Comparison of ENCODE assay signal across 1 cellular context in genomic region chr19:5460748-5461147, GRCh38.
A peak's percentile ranks its signal among the peaks of the same experiment; 100 is the strongest.
TF ChIP-seq lines count a peak whose summit lies in the region.

No MANE protein-coding gene starts in this region.

TF ChIP-seq in K562, 482 proteins besides CTCF, POLR2A, EP300 and RAD21 (continued from another document):
- TF ChIP-seq, protein P1, sequence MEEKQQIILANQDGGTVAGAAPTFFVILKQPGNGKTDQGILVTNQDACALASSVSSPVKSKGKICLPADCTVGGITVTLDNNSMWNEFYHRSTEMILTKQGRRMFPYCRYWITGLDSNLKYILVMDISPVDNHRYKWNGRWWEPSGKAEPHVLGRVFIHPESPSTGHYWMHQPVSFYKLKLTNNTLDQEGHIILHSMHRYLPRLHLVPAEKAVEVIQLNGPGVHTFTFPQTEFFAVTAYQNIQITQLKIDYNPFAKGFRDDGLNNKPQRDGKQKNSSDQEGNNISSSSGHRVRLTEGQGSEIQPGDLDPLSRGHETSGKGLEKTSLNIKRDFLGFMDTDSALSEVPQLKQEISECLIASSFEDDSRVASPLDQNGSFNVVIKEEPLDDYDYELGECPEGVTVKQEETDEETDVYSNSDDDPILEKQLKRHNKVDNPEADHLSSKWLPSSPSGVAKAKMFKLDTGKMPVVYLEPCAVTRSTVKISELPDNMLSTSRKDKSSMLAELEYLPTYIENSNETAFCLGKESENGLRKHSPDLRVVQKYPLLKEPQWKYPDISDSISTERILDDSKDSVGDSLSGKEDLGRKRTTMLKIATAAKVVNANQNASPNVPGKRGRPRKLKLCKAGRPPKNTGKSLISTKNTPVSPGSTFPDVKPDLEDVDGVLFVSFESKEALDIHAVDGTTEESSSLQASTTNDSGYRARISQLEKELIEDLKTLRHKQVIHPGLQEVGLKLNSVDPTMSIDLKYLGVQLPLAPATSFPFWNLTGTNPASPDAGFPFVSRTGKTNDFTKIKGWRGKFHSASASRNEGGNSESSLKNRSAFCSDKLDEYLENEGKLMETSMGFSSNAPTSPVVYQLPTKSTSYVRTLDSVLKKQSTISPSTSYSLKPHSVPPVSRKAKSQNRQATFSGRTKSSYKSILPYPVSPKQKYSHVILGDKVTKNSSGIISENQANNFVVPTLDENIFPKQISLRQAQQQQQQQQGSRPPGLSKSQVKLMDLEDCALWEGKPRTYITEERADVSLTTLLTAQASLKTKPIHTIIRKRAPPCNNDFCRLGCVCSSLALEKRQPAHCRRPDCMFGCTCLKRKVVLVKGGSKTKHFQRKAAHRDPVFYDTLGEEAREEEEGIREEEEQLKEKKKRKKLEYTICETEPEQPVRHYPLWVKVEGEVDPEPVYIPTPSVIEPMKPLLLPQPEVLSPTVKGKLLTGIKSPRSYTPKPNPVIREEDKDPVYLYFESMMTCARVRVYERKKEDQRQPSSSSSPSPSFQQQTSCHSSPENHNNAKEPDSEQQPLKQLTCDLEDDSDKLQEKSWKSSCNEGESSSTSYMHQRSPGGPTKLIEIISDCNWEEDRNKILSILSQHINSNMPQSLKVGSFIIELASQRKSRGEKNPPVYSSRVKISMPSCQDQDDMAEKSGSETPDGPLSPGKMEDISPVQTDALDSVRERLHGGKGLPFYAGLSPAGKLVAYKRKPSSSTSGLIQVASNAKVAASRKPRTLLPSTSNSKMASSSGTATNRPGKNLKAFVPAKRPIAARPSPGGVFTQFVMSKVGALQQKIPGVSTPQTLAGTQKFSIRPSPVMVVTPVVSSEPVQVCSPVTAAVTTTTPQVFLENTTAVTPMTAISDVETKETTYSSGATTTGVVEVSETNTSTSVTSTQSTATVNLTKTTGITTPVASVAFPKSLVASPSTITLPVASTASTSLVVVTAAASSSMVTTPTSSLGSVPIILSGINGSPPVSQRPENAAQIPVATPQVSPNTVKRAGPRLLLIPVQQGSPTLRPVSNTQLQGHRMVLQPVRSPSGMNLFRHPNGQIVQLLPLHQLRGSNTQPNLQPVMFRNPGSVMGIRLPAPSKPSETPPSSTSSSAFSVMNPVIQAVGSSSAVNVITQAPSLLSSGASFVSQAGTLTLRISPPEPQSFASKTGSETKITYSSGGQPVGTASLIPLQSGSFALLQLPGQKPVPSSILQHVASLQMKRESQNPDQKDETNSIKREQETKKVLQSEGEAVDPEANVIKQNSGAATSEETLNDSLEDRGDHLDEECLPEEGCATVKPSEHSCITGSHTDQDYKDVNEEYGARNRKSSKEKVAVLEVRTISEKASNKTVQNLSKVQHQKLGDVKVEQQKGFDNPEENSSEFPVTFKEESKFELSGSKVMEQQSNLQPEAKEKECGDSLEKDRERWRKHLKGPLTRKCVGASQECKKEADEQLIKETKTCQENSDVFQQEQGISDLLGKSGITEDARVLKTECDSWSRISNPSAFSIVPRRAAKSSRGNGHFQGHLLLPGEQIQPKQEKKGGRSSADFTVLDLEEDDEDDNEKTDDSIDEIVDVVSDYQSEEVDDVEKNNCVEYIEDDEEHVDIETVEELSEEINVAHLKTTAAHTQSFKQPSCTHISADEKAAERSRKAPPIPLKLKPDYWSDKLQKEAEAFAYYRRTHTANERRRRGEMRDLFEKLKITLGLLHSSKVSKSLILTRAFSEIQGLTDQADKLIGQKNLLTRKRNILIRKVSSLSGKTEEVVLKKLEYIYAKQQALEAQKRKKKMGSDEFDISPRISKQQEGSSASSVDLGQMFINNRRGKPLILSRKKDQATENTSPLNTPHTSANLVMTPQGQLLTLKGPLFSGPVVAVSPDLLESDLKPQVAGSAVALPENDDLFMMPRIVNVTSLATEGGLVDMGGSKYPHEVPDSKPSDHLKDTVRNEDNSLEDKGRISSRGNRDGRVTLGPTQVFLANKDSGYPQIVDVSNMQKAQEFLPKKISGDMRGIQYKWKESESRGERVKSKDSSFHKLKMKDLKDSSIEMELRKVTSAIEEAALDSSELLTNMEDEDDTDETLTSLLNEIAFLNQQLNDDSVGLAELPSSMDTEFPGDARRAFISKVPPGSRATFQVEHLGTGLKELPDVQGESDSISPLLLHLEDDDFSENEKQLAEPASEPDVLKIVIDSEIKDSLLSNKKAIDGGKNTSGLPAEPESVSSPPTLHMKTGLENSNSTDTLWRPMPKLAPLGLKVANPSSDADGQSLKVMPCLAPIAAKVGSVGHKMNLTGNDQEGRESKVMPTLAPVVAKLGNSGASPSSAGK (IDR thresholded peaks at IDR 0.05): peak; percentile 56
- TF ChIP-seq PHF20 (IDR thresholded peaks at IDR 0.05; ENCODE audit: partially characterized antibody): no peak
- TF ChIP-seq ZNF449 (CRISPR knock-in tag; IDR thresholded peaks at IDR 0.05): no peak
- no peak for TF ChIP-seq CBFB (CRISPR knock-in tag; IDR thresholded peaks at IDR 0.05)
- TF ChIP-seq, protein P2, sequence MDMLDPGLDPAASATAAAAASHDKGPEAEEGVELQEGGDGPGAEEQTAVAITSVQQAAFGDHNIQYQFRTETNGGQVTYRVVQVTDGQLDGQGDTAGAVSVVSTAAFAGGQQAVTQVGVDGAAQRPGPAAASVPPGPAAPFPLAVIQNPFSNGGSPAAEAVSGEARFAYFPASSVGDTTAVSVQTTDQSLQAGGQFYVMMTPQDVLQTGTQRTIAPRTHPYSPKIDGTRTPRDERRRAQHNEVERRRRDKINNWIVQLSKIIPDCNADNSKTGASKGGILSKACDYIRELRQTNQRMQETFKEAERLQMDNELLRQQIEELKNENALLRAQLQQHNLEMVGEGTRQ (CRISPR knock-in tag; IDR thresholded peaks at IDR 0.05): peak; percentile 91
- no peak for TF ChIP-seq TCF15 (CRISPR knock-in tag; IDR thresholded peaks at IDR 0.05)
- no peak for TF ChIP-seq CTBP1 (IDR thresholded peaks at IDR 0.05; ENCODE audit: borderline replicate concordance)
- no peak for TF ChIP-seq CEBPB (tag; IDR thresholded peaks at IDR 0.05)
- peak; percentile 66 for TF ChIP-seq NFYB (IDR thresholded peaks at IDR 0.05; ENCODE audit: extremely low read depth, insufficient read length)
